Comparison of ENCODE assay signal across 8 cellular contexts in genomic region chr12:51821423-51822260, GRCh38.
A peak's percentile ranks its signal among the peaks of the same experiment; 100 is the strongest.
DNase-seq lines count a peak whose midpoint lies in the region.

No MANE protein-coding gene starts in this region.

- no peaks in the 10 kb centered on the region for H3K36me3 Mint-ChIP-seq in activated naive CD4-positive, alpha-beta T cell treated with anti-CD3 and anti-CD28 coated beads, Interleukin-2, amount 50 U/mL, for 24 hours
- no peaks in the 10 kb centered on the region for H3K36me3 Mint-ChIP-seq in stimulated activated naive CD8-positive, alpha-beta T cell treated with anti-CD3 and anti-CD28 coated beads, Interleukin-15, Interleukin-2, amounts not matched to agents 100 ng/mL and 50 ng/mL, for 24 hours (ENCODE audit: low read depth)

- peaks cover 18% of the 10 kb centered on the region for H3K4me1 Mint-ChIP-seq in activated naive CD4-positive, alpha-beta T cell treated with anti-CD3 and anti-CD28 coated beads, Interleukin-2, amount 50 U/mL, for 24 hours
- peaks cover 21% of the 10 kb centered on the region for H3K4me1 Mint-ChIP-seq in stimulated activated naive CD8-positive, alpha-beta T cell treated with anti-CD3 and anti-CD28 coated beads, Interleukin-15, Interleukin-2, amounts not matched to agents 100 ng/mL and 50 ng/mL, for 24 hours (ENCODE audit: low read depth)

- no peaks in the 10 kb centered on the region for H3K27me3 Mint-ChIP-seq in activated naive CD4-positive, alpha-beta T cell treated with anti-CD3 and anti-CD28 coated beads, Interleukin-2, amount 50 U/mL, for 24 hours
- H3K27me3 Mint-ChIP-seq in stimulated activated naive CD8-positive, alpha-beta T cell treated with anti-CD3 and anti-CD28 coated beads, Interleukin-15, Interleukin-2, amounts not matched to agents 100 ng/mL and 50 ng/mL, for 24 hours: no peaks in the 10 kb centered on the region

- peak; percentile 43 for DNase-seq in NCI-H146 (lab: John Stamatoyannopoulos, UW)
- DNase-seq in NCI-H146 treated with DMSO at 0.1 percent for 48 hours (lab: John Stamatoyannopoulos, UW; ENCODE audit: unreplicated experiment): no peak
- DNase-seq in islet precursor cell: peak; percentile 67
- DNase-seq in HCEC 1CT: no peak
- no peak for DNase-seq in DMS114 treated with DMSO at 0.1 percent for 48 hours (lab: John Stamatoyannopoulos, UW; ENCODE audit: unreplicated experiment)
- no peak for DNase-seq in kidney glomerular epithelial cell (lab: John Stamatoyannopoulos, UW)

- no peaks in the 10 kb centered on the region for H3K9me3 Mint-ChIP-seq in activated naive CD4-positive, alpha-beta T cell treated with anti-CD3 and anti-CD28 coated beads, Interleukin-2, amount 50 U/mL, for 24 hours
- H3K9me3 Mint-ChIP-seq in stimulated activated naive CD8-positive, alpha-beta T cell treated with anti-CD3 and anti-CD28 coated beads, Interleukin-15, Interleukin-2, amounts not matched to agents 100 ng/mL and 50 ng/mL, for 24 hours: no peaks in the 10 kb centered on the region

- H3K27ac Mint-ChIP-seq in activated naive CD4-positive, alpha-beta T cell treated with anti-CD3 and anti-CD28 coated beads, Interleukin-2, amount 50 U/mL, for 24 hours: peak overlapping the region; percentile 35
- H3K27ac Mint-ChIP-seq in stimulated activated naive CD8-positive, alpha-beta T cell treated with anti-CD3 and anti-CD28 coated beads, Interleukin-15, Interleukin-2, amounts not matched to agents 100 ng/mL and 50 ng/mL, for 24 hours: no peak overlapping the region

- H3K4me3 Mint-ChIP-seq in activated naive CD4-positive, alpha-beta T cell treated with anti-CD3 and anti-CD28 coated beads, Interleukin-2, amount 50 U/mL, for 24 hours: peak overlapping the region; percentile 61
- peak overlapping the region; percentile 70 for H3K4me3 Mint-ChIP-seq in stimulated activated naive CD8-positive, alpha-beta T cell treated with anti-CD3 and anti-CD28 coated beads, Interleukin-15, Interleukin-2, amounts not matched to agents 100 ng/mL and 50 ng/mL, for 24 hours

Comparison
In these comparisons a context has a peak if more than half of its experiments do, and no peak if none do; other contexts are left out.
1. DNase-seq: peak in NCI-H146 (single experiment) and islet precursor cell (single experiment); none in NCI-H146 treated with DMSO at 0.1 percent for 48 hours (single experiment), HCEC 1CT (single experiment), DMS114 treated with DMSO at 0.1 percent for 48 hours (single experiment) and kidney glomerular epithelial cell (single experiment).